Comparison of ENCODE assay signal across 13 cellular contexts in the genomic region with DNA sequence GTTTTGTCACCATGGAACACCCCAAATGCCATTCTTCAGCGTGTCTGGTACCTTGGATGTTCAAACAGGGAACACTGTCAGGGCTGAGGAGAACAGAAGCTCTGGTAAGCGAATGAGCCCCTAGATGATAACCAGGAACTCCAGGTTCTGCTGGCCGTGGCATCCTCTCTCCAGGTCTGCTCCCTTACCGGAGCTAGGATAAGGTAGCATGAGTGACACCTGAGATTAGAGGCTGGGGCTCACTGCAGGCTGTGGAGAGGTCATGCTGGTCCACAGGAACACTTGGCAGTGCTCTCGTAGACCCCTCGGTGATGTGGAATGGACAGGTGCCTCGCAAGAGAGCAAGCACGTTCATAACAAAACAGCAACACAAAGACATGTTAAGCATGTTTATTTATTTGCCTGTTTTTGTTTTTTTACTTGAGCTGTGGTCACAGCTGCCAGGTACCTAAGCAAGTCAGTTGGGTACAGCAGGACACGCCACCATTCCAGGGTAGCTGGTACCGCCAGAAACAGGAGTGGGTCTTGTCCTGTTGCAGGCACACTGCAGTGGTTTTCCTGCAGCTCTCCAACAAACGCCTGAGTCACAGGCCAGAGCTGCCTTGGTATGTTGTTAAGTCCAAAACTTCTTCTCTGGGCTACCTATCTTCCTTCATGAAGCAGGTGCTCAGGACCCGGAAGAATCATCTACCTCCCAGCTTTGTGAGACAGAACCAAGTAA. TPM values are rescaled to one million over a fixed set of nuclear protein-coding genes. Genes with fewer than 3 reads are reported as not detected.
DNase-seq lines count a peak whose midpoint lies in the region; ATAC-seq and TF ChIP-seq lines count a peak whose summit lies in the region.
"Had no signal": no experiment of that assay in that cellular context is flagged by ENCODE, and none has a peak within 500 bp of the region (broad histone marks: within the 10 kb centered on the region; RNA-seq: fewer than 3 reads in every experiment).

No MANE protein-coding gene starts in this region.

- H3K36me3 ChIP-seq in skeletal muscle satellite cell (ENCODE audit: insufficient read depth, low read length), result peaks cover 56% of the 10 kb centered on the region
- H3K36me3 ChIP-seq: uterus had no signal

- H3K9ac ChIP-seq in skeletal muscle satellite cell (ENCODE audit: low read depth, low read length), result no peak overlapping the region

- no peaks in the 10 kb centered on the region for H3K9me3 Mint-ChIP-seq in activated CD8-positive, alpha-beta memory T cell treated with anti-CD3 and anti-CD28 coated beads, Interleukin-2, amount 10 ng/mL, durations not matched to agents 7 days and 5 days (ENCODE audit: low read depth)
- no peaks in the 10 kb centered on the region for H3K9me3 Mint-ChIP-seq in endothelial cell (ENCODE audit: unreplicated experiment)

- no peak for ATAC-seq in activated CD8-positive, alpha-beta memory T cell treated with anti-CD3 and anti-CD28 coated beads, Interleukin-2, amount 10 ng/mL, durations not matched to agents 7 days and 5 days

- DNase-seq in activated CD8-positive, alpha-beta memory T cell treated with anti-CD3 and anti-CD28 coated beads, Interleukin-2, amount 10 ng/mL, durations not matched to agents 7 days and 5 days, result no peak
- DNase-seq in activated CD8-positive, alpha-beta memory T cell treated with anti-CD3 and anti-CD28 coated beads, Interleukin-2, amount 50 U/mL, for 4 hours, result no peak
- DNase-seq in M059J (ENCODE audit: low read depth), result peak; percentile 8
- DNase-seq in endothelial cell (ENCODE audit: low spot score), result no peak
- DNase-seq in NCI-H128 (lab: John Stamatoyannopoulos, UW; ENCODE audit: unreplicated experiment), result no peak
- no peak for DNase-seq in activated CD8-positive, alpha-beta memory T cell treated with anti-CD3 and anti-CD28 coated beads, Interleukin-2, amount 50 U/mL, for 48 hours
- no peak for DNase-seq in cerebellar nuclear complex (lab: John Stamatoyannopoulos, UW)
- DNase-seq: activated CD4-positive, CD25-positive, alpha-beta regulatory T cell treated with anti-CD3 and anti-CD28 coated beads, Interleukin-2, amount 50 U/mL, for 72 hours; foreskin melanocyte; NCI-H146; uterus had no signal

- peaks cover 48% of the 10 kb centered on the region for H3K4me1 Mint-ChIP-seq in activated CD8-positive, alpha-beta memory T cell treated with anti-CD3 and anti-CD28 coated beads, Interleukin-2, amount 10 ng/mL, durations not matched to agents 7 days and 5 days
- H3K4me1 Mint-ChIP-seq in endothelial cell (ENCODE audit: unreplicated experiment), result peaks cover 47% of the 10 kb centered on the region

- H3K27ac Mint-ChIP-seq in activated CD8-positive, alpha-beta memory T cell treated with anti-CD3 and anti-CD28 coated beads, Interleukin-2, amount 10 ng/mL, durations not matched to agents 7 days and 5 days, result peak overlapping the region; percentile 73
- peak overlapping the region; percentile 72 for H3K27ac Mint-ChIP-seq in endothelial cell (ENCODE audit: unreplicated experiment)

- H3K27me3 ChIP-seq in skeletal muscle satellite cell (ENCODE audit: control insufficient read depth, insufficient read depth, low read length), result no peaks in the 10 kb centered on the region
- H3K27me3 ChIP-seq: SJSA1, uterus had no signal

- CTCF ChIA-PET in activated CD8-positive, alpha-beta memory T cell treated with anti-CD3 and anti-CD28 coated beads, Interleukin-2, amount 10 ng/mL, durations not matched to agents 7 days and 5 days (lab: Charles Lee), result interaction anchor here (0.7 to 1.1 kb wide), 3 partner anchors 8 to 33 kb away, joined by 3 read pairs; no protein-coding TSS in a partner anchor

- no peak overlapping the region for H3K4me3 Mint-ChIP-seq in activated CD8-positive, alpha-beta memory T cell treated with anti-CD3 and anti-CD28 coated beads, Interleukin-2, amount 10 ng/mL, durations not matched to agents 7 days and 5 days
- H3K4me3 Mint-ChIP-seq in endothelial cell (ENCODE audit: unreplicated experiment), result peak overlapping the region; percentile 62

- H3K4me2 ChIP-seq in skeletal muscle satellite cell (ENCODE audit: low read length), result peak overlapping the region; percentile 30

- H3K36me3 Mint-ChIP-seq in activated CD8-positive, alpha-beta memory T cell treated with anti-CD3 and anti-CD28 coated beads, Interleukin-2, amount 10 ng/mL, durations not matched to agents 7 days and 5 days, result peaks cover 30% of the 10 kb centered on the region
- peaks cover 32% of the 10 kb centered on the region for H3K36me3 Mint-ChIP-seq in endothelial cell (ENCODE audit: low read depth, unreplicated experiment)

- H3K9me3 ChIP-seq in skeletal muscle satellite cell (replicated peaks; ENCODE audit: low read length), result no peaks in the 10 kb centered on the region
- H3K9me3 ChIP-seq: uterus had no signal

- peaks cover 30% of the 10 kb centered on the region for H3K4me1 ChIP-seq in skeletal muscle satellite cell (ENCODE audit: control insufficient read depth, insufficient read depth, low read length)

- no peaks in the 10 kb centered on the region for H3K27me3 Mint-ChIP-seq in activated CD8-positive, alpha-beta memory T cell treated with anti-CD3 and anti-CD28 coated beads, Interleukin-2, amount 10 ng/mL, durations not matched to agents 7 days and 5 days
- peaks cover 11% of the 10 kb centered on the region for H3K27me3 Mint-ChIP-seq in endothelial cell (ENCODE audit: unreplicated experiment)

- H3K4me3 ChIP-seq in skeletal muscle satellite cell (ENCODE audit: low read length), result no peak overlapping the region
- H3K4me3 ChIP-seq: SJSA1, uterus had no signal

- no peak for TF ChIP-seq CTCF in endothelial cell (IDR thresholded peaks at IDR 0.05; ENCODE audit: unreplicated experiment)

RNA-seq across cellular contexts. Expression of gene RBM15B, which starts 4.6 kb away (rescaled TPM):
- total RNA-seq in activated CD8-positive, alpha-beta memory T cell treated with anti-CD3 and anti-CD28 coated beads, Interleukin-2, amount 10 ng/mL, durations not matched to agents 7 days and 5 days, result 10 to 100 TPM; 28.7 to 36.1 TPM
- 7.7 and 13.3 TPM in 2 replicates for total RNA-seq in M059J (2014; rRNA removed; shearing (Covaris generic))
- total RNA-seq in endothelial cell (ENCODE audit: unreplicated experiment), result 50.7 TPM
- 25.1 and 25.3 TPM in 2 replicates for total RNA-seq in skeletal muscle satellite cell (2012; rRNA removed)

RNA-seq across cellular contexts. Expression of gene MANF, which starts 10.6 kb away (rescaled TPM):
- 100 to 1,000 TPM; 140 to 182 TPM for total RNA-seq in activated CD8-positive, alpha-beta memory T cell treated with anti-CD3 and anti-CD28 coated beads, Interleukin-2, amount 10 ng/mL, durations not matched to agents 7 days and 5 days
- total RNA-seq in M059J (2014; rRNA removed; shearing (Covaris generic)), result 190 and 279 TPM in 2 replicates
- total RNA-seq in endothelial cell (ENCODE audit: unreplicated experiment), result 131 TPM
- 113 and 146 TPM in 2 replicates for total RNA-seq in skeletal muscle satellite cell (2012; rRNA removed)
